ENCODE assay signal across 28 cellular contexts in the genomic region with DNA sequence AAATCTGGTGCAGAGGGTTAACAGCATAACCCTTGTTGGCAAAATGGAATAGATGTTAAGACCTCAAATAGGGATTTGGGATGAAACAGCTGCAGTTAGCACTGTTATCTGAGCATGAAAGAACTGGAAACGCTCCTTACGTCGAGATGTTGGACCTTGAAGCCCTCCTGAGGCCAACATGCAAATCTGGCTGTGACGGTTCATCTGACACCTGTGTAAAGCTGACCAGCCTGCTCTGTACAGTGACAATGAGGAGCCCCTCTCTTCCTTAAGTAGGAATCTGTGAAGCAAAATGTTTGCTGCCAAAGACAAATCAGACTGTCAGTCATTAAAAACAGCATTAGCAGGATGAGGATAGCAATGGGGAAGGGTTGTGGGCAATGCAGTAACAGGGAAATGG. TPM values are rescaled to one million over a fixed set of nuclear protein-coding genes. Genes with fewer than 3 reads are reported as not detected.
"Had no signal": no experiment of that assay in that cellular context is flagged by ENCODE, and none has a peak within 500 bp of the region (broad histone marks: within the 10 kb centered on the region; RNA-seq: fewer than 3 reads in every experiment).

No MANE protein-coding gene starts in this region.

- H3K36me3 ChIP-seq: prostate gland had no signal

- H3K4me1 ChIP-seq: colonic mucosa, prostate gland had no signal

- H3K9me3 ChIP-seq: colonic mucosa, gastrocnemius medialis, mucosa of descending colon, prostate gland, sigmoid colon, upper lobe of left lung had no signal

- H3K27me3 ChIP-seq: colonic mucosa, gastrocnemius medialis, hepatocyte, sigmoid colon, upper lobe of left lung had no signal

- H3K79me2 ChIP-seq: hepatocyte had no signal

- H3K4me3 ChIP-seq: colonic mucosa, gastrocnemius medialis, hepatocyte, mucosa of descending colon, prostate gland, sigmoid colon, upper lobe of left lung had no signal

- H3K27ac ChIP-seq: colonic mucosa, gastrocnemius medialis, hepatocyte, prostate gland, sigmoid colon, upper lobe of left lung had no signal

- H3K4me3 Mint-ChIP-seq: activated B cell treated with CpG ODN at 0.5 μM for 24 hours; activated CD8-positive, alpha-beta memory T cell treated with anti-CD3 and anti-CD28 coated beads, Interleukin-2, amount 10 ng/mL, durations not matched to agents 7 days and 5 days; activated CD8-positive, alpha-beta T cell treated with anti-CD3 and anti-CD28 coated beads, Interleukin-2, amount 10 ng/mL, durations not matched to agents 7 days and 5 days; activated T-cell treated with anti-CD3 and anti-CD28 coated beads, Interleukin-2, amount 50 U/mL, for 72 hours; natural killer cell treated with Interleukin-12 subunit alpha and Interleukin-12 subunit beta and Interleukin-15 and Interleukin-18, amount 100 ng/mL, for 72 hours; stimulated activated memory B cell treated with anti-CD40 and anti-IgM and Interleukin-4, amounts not matched to agents 10 μg/mL and 1 μg/mL and 100 μg/mL, for 72 hours; stimulated activated naive CD8-positive, alpha-beta T cell treated with anti-CD3 and anti-CD28 coated beads, Interleukin-15, amount 100 ng/mL, for 72 hours; T-helper 17 cell had no signal

- FAIRE-seq: bronchial epithelial cell, small intestine had no signal

- H3K27me3 Mint-ChIP-seq: activated B cell treated with CpG ODN at 0.5 μM for 24 hours; natural killer cell treated with Interleukin-12 subunit alpha and Interleukin-12 subunit beta and Interleukin-15 and Interleukin-18, amount 100 ng/mL, for 72 hours; stimulated activated memory B cell treated with anti-CD40 and anti-IgM and Interleukin-4, amounts not matched to agents 10 μg/mL and 1 μg/mL and 100 μg/mL, for 72 hours had no signal

- H3K27ac Mint-ChIP-seq: activated B cell treated with CpG ODN at 0.5 μM for 24 hours; activated CD8-positive, alpha-beta memory T cell treated with anti-CD3 and anti-CD28 coated beads, Interleukin-2, amount 10 ng/mL, durations not matched to agents 7 days and 5 days; activated CD8-positive, alpha-beta T cell treated with anti-CD3 and anti-CD28 coated beads, Interleukin-2, amount 10 ng/mL, durations not matched to agents 7 days and 5 days; activated naive CD4-positive, alpha-beta T cell treated with anti-CD3 and anti-CD28 coated beads, Interleukin-2, amount 50 U/mL, for 72 hours; activated T-cell treated with anti-CD3 and anti-CD28 coated beads, Interleukin-2, amount 50 U/mL, for 72 hours; natural killer cell treated with Interleukin-12 subunit alpha and Interleukin-12 subunit beta and Interleukin-15 and Interleukin-18, amount 100 ng/mL, for 72 hours; stimulated activated memory B cell treated with anti-CD40 and anti-IgM and Interleukin-4, amounts not matched to agents 10 μg/mL and 1 μg/mL and 100 μg/mL, for 72 hours; T-helper 17 cell had no signal

- H2AFZ ChIP-seq: hepatocyte had no signal

- H3K9me3 Mint-ChIP-seq: activated B cell treated with CpG ODN at 0.5 μM for 24 hours; activated naive CD4-positive, alpha-beta T cell treated with anti-CD3 and anti-CD28 coated beads, Interleukin-2, amount 50 U/mL, for 72 hours; activated T-cell treated with anti-CD3 and anti-CD28 coated beads, Interleukin-2, amount 50 U/mL, for 72 hours; natural killer cell treated with Interleukin-12 subunit alpha and Interleukin-12 subunit beta and Interleukin-15 and Interleukin-18, amount 100 ng/mL, for 72 hours; stimulated activated memory B cell treated with anti-CD40 and anti-IgM and Interleukin-4, amounts not matched to agents 10 μg/mL and 1 μg/mL and 100 μg/mL, for 72 hours; stimulated activated naive CD8-positive, alpha-beta T cell treated with anti-CD3 and anti-CD28 coated beads, Interleukin-15, amount 100 ng/mL, for 72 hours had no signal

- ATAC-seq: activated CD8-positive, alpha-beta memory T cell treated with anti-CD3 and anti-CD28 coated beads, Interleukin-2, amount 10 ng/mL, durations not matched to agents 7 days and 5 days; activated CD8-positive, alpha-beta T cell treated with anti-CD3 and anti-CD28 coated beads, Interleukin-2, amount 10 ng/mL, durations not matched to agents 7 days and 5 days; activated naive CD4-positive, alpha-beta T cell treated with anti-CD3 and anti-CD28 coated beads, Interleukin-2, amount 50 U/mL, for 72 hours; activated T-cell treated with anti-CD3 and anti-CD28 coated beads, Interleukin-2, amount 50 U/mL, for 72 hours; gastrocnemius medialis; left ventricle myocardium superior; mucosa of descending colon; natural killer cell treated with Interleukin-12 subunit alpha and Interleukin-12 subunit beta and Interleukin-15 and Interleukin-18, amount 100 ng/mL, for 72 hours; stimulated activated memory B cell treated with anti-CD40 and anti-IgM and Interleukin-4, amounts not matched to agents 10 μg/mL and 1 μg/mL and 100 μg/mL, for 72 hours; stimulated activated naive CD8-positive, alpha-beta T cell treated with anti-CD3 and anti-CD28 coated beads, Interleukin-15, amount 100 ng/mL, for 72 hours; T-helper 17 cell had no signal

- H3K4me2 ChIP-seq: hepatocyte had no signal

- H3K36me3 Mint-ChIP-seq: natural killer cell treated with Interleukin-12 subunit alpha and Interleukin-12 subunit beta and Interleukin-15 and Interleukin-18, amount 100 ng/mL, for 72 hours had no signal

- DNase-seq: activated B cell treated with CpG ODN at 0.5 μM for 24 hours; activated CD4-positive, alpha-beta T cell treated with anti-CD3 and anti-CD28 coated beads, Interleukin-2, amount 50 U/mL, for 1 hour; activated CD8-positive, alpha-beta memory T cell treated with anti-CD3 and anti-CD28 coated beads, Interleukin-2, amount 10 ng/mL, durations not matched to agents 7 days and 5 days; activated CD8-positive, alpha-beta T cell treated with anti-CD3 and anti-CD28 coated beads, Interleukin-2, amount 10 ng/mL, durations not matched to agents 7 days and 5 days; activated naive CD4-positive, alpha-beta T cell; activated T-cell treated with anti-CD3 and anti-CD28 coated beads for 4 hours; activated T-cell treated with anti-CD3 and anti-CD28 coated beads, Interleukin-2, amount 50 U/mL, for 72 hours; colonic mucosa; effector memory CD4-positive, alpha-beta T cell; erythroblast; gastrocnemius medialis; islet precursor cell; left ventricle myocardium superior; retina; sigmoid colon; small intestine; stimulated activated CD4-positive, alpha-beta T cell treated with anti-CD3 and anti-CD28 coated beads, Interleukin-4, amount 100 ng/mL, for 24 hours; stimulated activated naive CD8-positive, alpha-beta T cell treated with anti-CD3 and anti-CD28 coated beads, Interleukin-15, amount 100 ng/mL, for 72 hours; substantia nigra; T-helper 17 cell; upper lobe of left lung had no signal

RNA-seq across cellular contexts. Expression of gene PAPLN, which starts 36.5 kb away (rescaled TPM):
- total RNA-seq: T-helper 17 cell had no signal
